9 cellular contexts compared by ENCODE assay signal in genomic region chr1:26126321-26127084, GRCh38. TPM values are rescaled to one million over a fixed set of nuclear protein-coding genes. Genes with fewer than 3 reads are reported as not detected.
A peak's percentile ranks its signal among the peaks of the same experiment; 100 is the strongest.
DNase-seq lines count a peak whose midpoint lies in the region; ATAC-seq and TF ChIP-seq lines count a peak whose summit lies in the region.
"Had no signal": no experiment of that assay in that cellular context is flagged by ENCODE, and none has a peak within 500 bp of the region (broad histone marks: within the 10 kb centered on the region; RNA-seq: fewer than 3 reads in every experiment).

No MANE protein-coding gene starts in this region.

- H2AFZ ChIP-seq in smooth muscle cell (ENCODE audit: low read depth) (no peak overlapping the region), neural progenitor cell (replicated peaks) (no peak overlapping the region)

- H3K36me3 ChIP-seq in smooth muscle cell (ENCODE audit: low read depth), result no peaks in the 10 kb centered on the region
- no peaks in the 10 kb centered on the region for H3K36me3 ChIP-seq in neural progenitor cell

- H3K4me2 ChIP-seq in smooth muscle cell (no peak overlapping the region), neural progenitor cell (no peak overlapping the region)

- 61% methylated on average over 9 of the region's 9 CpGs for WGBS in smooth muscle cell (ENCODE audit: low lambda C conversion rate)

- peaks cover 21% of the 10 kb centered on the region for H3K4me1 Mint-ChIP-seq in activated T-helper 17 cell treated with anti-CD3 and anti-CD28 coated beads, Interleukin-2, amount 50 U/mL, for 72 hours
- H3K4me1 Mint-ChIP-seq in neural progenitor cell, result peaks cover 14% of the 10 kb centered on the region

- H3K27ac ChIP-seq in smooth muscle cell (ENCODE audit: low read depth), result no peak overlapping the region
- H3K27ac ChIP-seq in neural progenitor cell, result no peak overlapping the region

- peaks cover 16% of the 10 kb centered on the region for H3F3A ChIP-seq in smooth muscle cell (ENCODE audit: low read depth)
- H3F3A ChIP-seq in neural progenitor cell (ENCODE audit: low read depth), result peaks cover 3% of the 10 kb centered on the region

- H3K4me3 ChIP-seq in smooth muscle cell, result no peak overlapping the region
- no peak overlapping the region for H3K4me3 ChIP-seq in neural progenitor cell

- H4K20me1 ChIP-seq in smooth muscle cell (ENCODE audit: low read depth), result no peaks in the 10 kb centered on the region
- peaks cover 8% of the 10 kb centered on the region for H4K20me1 ChIP-seq in neural progenitor cell (ENCODE audit: low read depth)

- H3K4me3 Mint-ChIP-seq in activated T-helper 17 cell treated with anti-CD3 and anti-CD28 coated beads, Interleukin-2, amount 50 U/mL, for 72 hours, result peak overlapping the region; percentile 77
- no peak overlapping the region for H3K4me3 Mint-ChIP-seq in neural progenitor cell

- no peaks in the 10 kb centered on the region for H3K79me2 ChIP-seq in smooth muscle cell (ENCODE audit: low read depth)
- H3K79me2 ChIP-seq in neural progenitor cell (ENCODE audit: low read depth), result no peaks in the 10 kb centered on the region

- H3K9me3 ChIP-seq in smooth muscle cell (replicated peaks; ENCODE audit: low read depth), result no peaks in the 10 kb centered on the region
- H3K9me3 ChIP-seq in neural progenitor cell (ENCODE audit: low read depth), result no peaks in the 10 kb centered on the region

- no peak for TF ChIP-seq CTCF in smooth muscle cell (IDR thresholded peaks at IDR 0.05; ENCODE audit: borderline replicate concordance, insufficient read depth, poor library complexity, severe bottlenecking)
- TF ChIP-seq CTCF in neural progenitor cell (IDR thresholded peaks at IDR 0.05), result no peak

- H3K4me1 ChIP-seq in smooth muscle cell (ENCODE audit: low read depth) (no peaks in the 10 kb centered on the region), neural progenitor cell (no peaks in the 10 kb centered on the region)

- H3K27ac Mint-ChIP-seq in activated T-helper 17 cell treated with anti-CD3 and anti-CD28 coated beads, Interleukin-2, amount 50 U/mL, for 72 hours, result peak overlapping the region; percentile 93
- no peak overlapping the region for H3K27ac Mint-ChIP-seq in neural progenitor cell

- H3K27me3 ChIP-seq in smooth muscle cell (ENCODE audit: low read depth) (no peaks in the 10 kb centered on the region), neural progenitor cell (no peaks in the 10 kb centered on the region)

- H3K9ac ChIP-seq in smooth muscle cell (ENCODE audit: low read depth) (no peak overlapping the region), neural progenitor cell (no peak overlapping the region)

- DNase-seq in NOMO-1 treated with dmso at 0.1 percent for 144 hours (lab: John Stamatoyannopoulos, UW; ENCODE audit: unreplicated experiment), result peak; percentile 90
- peak; percentile 36 for DNase-seq in left lobe of liver (ENCODE audit: low spot score)
- DNase-seq in smooth muscle cell (lab: John Stamatoyannopoulos, UW; ENCODE audit: unreplicated experiment), result no peak
- DNase-seq in neural progenitor cell (ENCODE audit: low spot score), result no peak
- no peak for DNase-seq in COLO829 (ENCODE audit: low spot score)

- no peaks in the 10 kb centered on the region for H3K9me3 Mint-ChIP-seq in activated T-helper 17 cell treated with anti-CD3 and anti-CD28 coated beads, Interleukin-2, amount 50 U/mL, for 72 hours
- no peaks in the 10 kb centered on the region for H3K9me3 Mint-ChIP-seq in neural progenitor cell

- no peaks in the 10 kb centered on the region for H3K27me3 Mint-ChIP-seq in activated T-helper 17 cell treated with anti-CD3 and anti-CD28 coated beads, Interleukin-2, amount 50 U/mL, for 72 hours
- H3K27me3 Mint-ChIP-seq in neural progenitor cell (ENCODE audit: insufficient read depth, low read depth), result no peaks in the 10 kb centered on the region

- peaks cover 12% of the 10 kb centered on the region for H3K36me3 Mint-ChIP-seq in activated T-helper 17 cell treated with anti-CD3 and anti-CD28 coated beads, Interleukin-2, amount 50 U/mL, for 72 hours (ENCODE audit: low read depth)
- peaks cover 4% of the 10 kb centered on the region for H3K36me3 Mint-ChIP-seq in neural progenitor cell

- ATAC-seq in GM18858 (IDR thresholded peaks at IDR 0.05; ENCODE audit: unreplicated experiment) (peak; percentile 63), HG03378 (IDR thresholded peaks at IDR 0.05; ENCODE audit: unreplicated experiment) (peak; percentile 78), left lobe of liver (peak; percentile 39)
- peak; percentile 84 for ATAC-seq in activated T-helper 17 cell treated with anti-CD3 and anti-CD28 coated beads, Interleukin-2, amount 50 U/mL, for 72 hours (replicated peaks)

RNA-seq across cellular contexts. Expression of gene PDIK1L, which starts 14.9 kb away (rescaled TPM):
- 10 to 100 TPM; 11.2 to 12.3 TPM for total RNA-seq in activated T-helper 17 cell treated with anti-CD3 and anti-CD28 coated beads, Interleukin-2, amount 50 U/mL, for 72 hours
- 6.3 TPM for total RNA-seq in left lobe of liver
- 3.7 and 4.6 TPM in 2 replicates for total RNA-seq in smooth muscle cell
- 1.9 and 3.6 TPM in 2 replicates for polyA plus RNA-seq in smooth muscle cell
- 11.0 and 12.0 TPM in 2 replicates for total RNA-seq in neural progenitor cell (ENCODE audit: low replicate concordance)

RNA-seq across cellular contexts. Expression of gene FAM110D, which starts 32.4 kb away (rescaled TPM):
- not detected for total RNA-seq in activated T-helper 17 cell treated with anti-CD3 and anti-CD28 coated beads, Interleukin-2, amount 50 U/mL, for 72 hours
- total RNA-seq in left lobe of liver, result 0.28 TPM
- not detected in 2 replicates for total RNA-seq in smooth muscle cell
- polyA plus RNA-seq in smooth muscle cell, result 0.08 TPM in 1 of 2 replicates, not detected in the other
- total RNA-seq in neural progenitor cell (ENCODE audit: low replicate concordance), result 0.28 and 0.50 TPM in 2 replicates
- total RNA-seq: T-helper 2 cell treated with Interferon-gamma antibody and Interleukin-4, amounts not matched to agents 100 ng/mL and 5 ng/mL, for 36 hours had no signal

RNA-seq across cellular contexts. Expression of gene C1orf232, which starts 42.3 kb away (rescaled TPM):
- total RNA-seq in activated T-helper 17 cell treated with anti-CD3 and anti-CD28 coated beads, Interleukin-2, amount 50 U/mL, for 72 hours, result not detected
- total RNA-seq in left lobe of liver (not detected), smooth muscle cell (not detected in 2 replicates), neural progenitor cell (ENCODE audit: low replicate concordance) (not detected in 2 replicates)
- polyA plus RNA-seq in smooth muscle cell, result not detected in 2 replicates
- total RNA-seq: T-helper 2 cell treated with Interferon-gamma antibody and Interleukin-4, amounts not matched to agents 100 ng/mL and 5 ng/mL, for 36 hours had no signal

RNA-seq across cellular contexts. Expression of gene ZNF593, which starts 43.2 kb away (rescaled TPM):
- 10 to 100 TPM; 20.4 to 52.4 TPM for total RNA-seq in activated T-helper 17 cell treated with anti-CD3 and anti-CD28 coated beads, Interleukin-2, amount 50 U/mL, for 72 hours
- 23.7 TPM for total RNA-seq in left lobe of liver
- total RNA-seq in smooth muscle cell, result 9.2 and 38.4 TPM in 2 replicates
- polyA plus RNA-seq in smooth muscle cell, result 52.4 and 67.7 TPM in 2 replicates
- total RNA-seq in neural progenitor cell (ENCODE audit: low replicate concordance), result 3.3 and 13.3 TPM in 2 replicates

RNA-seq across cellular contexts. Expression of gene ZNF593OS, which starts 45.1 kb away (rescaled TPM):
- not detected for total RNA-seq in activated T-helper 17 cell treated with anti-CD3 and anti-CD28 coated beads, Interleukin-2, amount 50 U/mL, for 72 hours
- total RNA-seq in left lobe of liver (not detected), smooth muscle cell (not detected in 2 replicates), neural progenitor cell (ENCODE audit: low replicate concordance) (0.67 and 2.1 TPM in 2 replicates)
- polyA plus RNA-seq in smooth muscle cell, result 1.5 TPM in 1 of 2 replicates, not detected in the other
- total RNA-seq: T-helper 2 cell treated with Interferon-gamma antibody and Interleukin-4, amounts not matched to agents 100 ng/mL and 5 ng/mL, for 36 hours had no signal

Comparison
In these comparisons a context has a peak if more than half of its experiments do, and no peak if none do; other contexts are left out.
1. DNase-seq: peak in NOMO-1 treated with dmso at 0.1 percent for 144 hours (single experiment) and left lobe of liver (single experiment); none in smooth muscle cell (single experiment), neural progenitor cell (single experiment) and COLO829 (single experiment).
2. Peak in every context shown above with its lines, with median percentiles within 50 percentile points of each other: ATAC-seq.